11 cellular contexts compared by ENCODE assay signal in the genomic region with DNA sequence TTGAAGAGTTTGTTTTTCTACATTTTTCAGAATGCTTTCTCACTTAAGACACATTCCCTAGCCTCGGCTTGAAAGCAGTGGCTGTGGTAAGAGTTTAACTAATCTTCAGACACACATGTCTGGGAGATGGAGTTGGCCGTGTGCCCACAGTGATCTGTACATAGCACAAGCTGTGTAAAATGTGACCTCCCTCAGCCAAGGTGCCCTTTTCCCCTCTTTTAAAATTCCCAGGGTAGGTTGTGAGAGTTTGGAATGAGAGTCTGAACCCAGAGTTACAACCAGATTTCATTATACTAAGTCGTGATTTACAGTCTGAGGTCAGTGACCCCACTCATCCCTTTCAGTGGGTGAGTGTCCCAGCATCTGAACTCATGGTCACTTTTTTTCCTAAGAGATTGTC. TPM values are rescaled to one million over a fixed set of nuclear protein-coding genes. Genes with fewer than 3 reads are reported as not detected.
DNase-seq lines count a peak whose midpoint lies in the region; ATAC-seq and TF ChIP-seq lines count a peak whose summit lies in the region.
"Had no signal": no experiment of that assay in that cellular context is flagged by ENCODE, and none has a peak within 500 bp of the region (broad histone marks: within the 10 kb centered on the region; RNA-seq: fewer than 3 reads in every experiment).

No MANE protein-coding gene starts in this region.

- DNase-seq in activated CD4-positive, alpha-beta T cell treated with anti-CD3 and anti-CD28 coated beads for 36 hours, result no peak
- no peak for DNase-seq in activated CD4-positive, alpha-beta T cell treated with anti-CD3 and anti-CD28 coated beads for 1 hour
- DNase-seq in WTC11 (ENCODE audit: low spot score) (no peak), fibroblast of the aortic adventitia (ENCODE audit: low read depth) (peak; percentile 62), ovary (peak in 3 of 5 donors; percentile 21 to 42 (median 24)), NCI-H146 treated with DMSO at 0.1 percent for 48 hours (lab: John Stamatoyannopoulos, UW; ENCODE audit: unreplicated experiment) (no peak)
- no peak for DNase-seq in activated T-helper 2 cell treated with anti-CD3 and anti-CD28 coated beads, Interferon-gamma antibody, Interleukin-2, Interleukin-4, amounts not matched to agents 10 μg/mL and 5 μg/mL and 100 μg/mL, durations not matched to agents 14 hours and 24 hours and 36 hours (ENCODE audit: low spot score)
- DNase-seq: GM23248; naive thymus-derived CD8-positive, alpha-beta T cell; NCI-H187 treated with DMSO at 0.1 percent for 48 hours had no signal

- peaks cover 55% of the 10 kb centered on the region for H3K36me3 Mint-ChIP-seq in activated CD4-positive, alpha-beta T cell treated with anti-CD3 and anti-CD28 coated beads for 36 hours (ENCODE audit: low read depth)
- H3K36me3 Mint-ChIP-seq in WTC11, result peaks cover 22% of the 10 kb centered on the region
- H3K36me3 Mint-ChIP-seq in activated T-helper 2 cell treated with anti-CD3 and anti-CD28 coated beads, Interferon-gamma antibody, Interleukin-2, Interleukin-4, amounts not matched to agents 10 μg/mL and 5 μg/mL and 100 μg/mL, durations not matched to agents 14 hours and 24 hours and 36 hours (ENCODE audit: low read depth), result peaks cover 84% of the 10 kb centered on the region

- ATAC-seq in activated CD4-positive, alpha-beta T cell treated with anti-CD3 and anti-CD28 coated beads for 36 hours, result no peak
- ATAC-seq in WTC11 (no peak), GM18505 (IDR thresholded peaks at IDR 0.05; ENCODE audit: unreplicated experiment) (no peak)
- ATAC-seq: naive thymus-derived CD8-positive, alpha-beta T cell had no signal

- POLR2A ChIA-PET in activated CD4-positive, alpha-beta T cell treated with anti-CD3 and anti-CD28 coated beads for 36 hours (lab: Charles Lee), result no interaction called here
- POLR2A ChIA-PET in WTC11 (lab: Charles Lee), result no interaction called here

- H3K9me3 ChIP-seq in ovary, result no peaks in the 10 kb centered on the region

- no peak for TF ChIP-seq EP300 in ovary (IDR thresholded peaks at IDR 0.05)

- WGBS in ovary, 3 donors, result 21 to 23% (median 22%) methylated on average over 3 of the region's 3 CpGs

- TF ChIP-seq POLR2A in ovary (IDR thresholded peaks at IDR 0.05) (no peak), GM18505 (IDR thresholded peaks at IDR 0.05; ENCODE audit: borderline replicate concordance, extremely low read depth, insufficient read depth, insufficient read length) (no peak)

- peaks cover 22% of the 10 kb centered on the region for H3K4me1 Mint-ChIP-seq in activated CD4-positive, alpha-beta T cell treated with anti-CD3 and anti-CD28 coated beads for 36 hours
- peaks cover 20% of the 10 kb centered on the region for H3K4me1 Mint-ChIP-seq in WTC11
- peaks cover 32% of the 10 kb centered on the region for H3K4me1 Mint-ChIP-seq in activated T-helper 2 cell treated with anti-CD3 and anti-CD28 coated beads, Interferon-gamma antibody, Interleukin-2, Interleukin-4, amounts not matched to agents 10 μg/mL and 5 μg/mL and 100 μg/mL, durations not matched to agents 14 hours and 24 hours and 36 hours (ENCODE audit: low read depth)

- no peak overlapping the region for H3K4me3 Mint-ChIP-seq in activated CD4-positive, alpha-beta T cell treated with anti-CD3 and anti-CD28 coated beads for 36 hours
- no peak overlapping the region for H3K4me3 Mint-ChIP-seq in WTC11
- H3K4me3 Mint-ChIP-seq in activated T-helper 2 cell treated with anti-CD3 and anti-CD28 coated beads, Interferon-gamma antibody, Interleukin-2, Interleukin-4, amounts not matched to agents 10 μg/mL and 5 μg/mL and 100 μg/mL, durations not matched to agents 14 hours and 24 hours and 36 hours (ENCODE audit: low read depth), result no peak overlapping the region
- H3K4me3 Mint-ChIP-seq: naive thymus-derived CD8-positive, alpha-beta T cell had no signal

- H3K27ac ChIP-seq in ovary, result no peak overlapping the region
- H3K27ac ChIP-seq: GM23248 had no signal

- CTCF ChIA-PET in activated CD4-positive, alpha-beta T cell treated with anti-CD3 and anti-CD28 coated beads for 36 hours (lab: Charles Lee), result no interaction called here
- CTCF ChIA-PET in WTC11 (lab: Charles Lee), result interaction anchor here (0.5 kb wide), 1 partner anchor 83 kb away, joined by 3 read pairs; no protein-coding TSS in a partner anchor

- no peaks in the 10 kb centered on the region for H3K27me3 ChIP-seq in ovary

- H3K36me3 ChIP-seq in ovary, result no peaks in the 10 kb centered on the region

- no peak overlapping the region for H3K4me3 ChIP-seq in fibroblast of the aortic adventitia (ENCODE audit: low read depth, low read length)
- H3K4me3 ChIP-seq in ovary, result no peak overlapping the region
- H3K4me3 ChIP-seq: GM23248 had no signal

- no peaks in the 10 kb centered on the region for H3K9me3 Mint-ChIP-seq in activated CD4-positive, alpha-beta T cell treated with anti-CD3 and anti-CD28 coated beads for 36 hours (ENCODE audit: low read depth)
- H3K9me3 Mint-ChIP-seq in WTC11, result peaks cover 22% of the 10 kb centered on the region
- H3K9me3 Mint-ChIP-seq in activated T-helper 2 cell treated with anti-CD3 and anti-CD28 coated beads, Interferon-gamma antibody, Interleukin-2, Interleukin-4, amounts not matched to agents 10 μg/mL and 5 μg/mL and 100 μg/mL, durations not matched to agents 14 hours and 24 hours and 36 hours, result no peaks in the 10 kb centered on the region
- H3K9me3 Mint-ChIP-seq: naive thymus-derived CD8-positive, alpha-beta T cell had no signal

- H3K4me1 ChIP-seq in ovary (ENCODE audit: insufficient read depth), result no peaks in the 10 kb centered on the region

- peak overlapping the region; percentile 27 for H3K27ac Mint-ChIP-seq in activated CD4-positive, alpha-beta T cell treated with anti-CD3 and anti-CD28 coated beads for 36 hours
- H3K27ac Mint-ChIP-seq in WTC11, result peak overlapping the region; percentile 18; the same call in 1 of the 2 replicates
- H3K27ac Mint-ChIP-seq in activated T-helper 2 cell treated with anti-CD3 and anti-CD28 coated beads, Interferon-gamma antibody, Interleukin-2, Interleukin-4, amounts not matched to agents 10 μg/mL and 5 μg/mL and 100 μg/mL, durations not matched to agents 14 hours and 24 hours and 36 hours, result no peak overlapping the region

- TF ChIP-seq CTCF in WTC11 (IDR thresholded peaks at IDR 0.05) (no peak), fibroblast of the aortic adventitia (IDR thresholded peaks at IDR 0.05; ENCODE audit: insufficient read depth, low read length) (no peak), ovary (IDR thresholded peaks at IDR 0.05) (no peak)

- intact Hi-C loops in activated CD4-positive, alpha-beta T cell treated with anti-CD3 and anti-CD28 coated beads for 36 hours (cut with DNase I, micrococcal nuclease), result no loop called here
- intact Hi-C loops in ovary (cut with DNase I), result no loop called here
- intact Hi-C loops in activated T-helper 2 cell treated with anti-CD3 and anti-CD28 coated beads, Interferon-gamma antibody, Interleukin-2, Interleukin-4, amounts not matched to agents 10 μg/mL and 5 μg/mL and 100 μg/mL, durations not matched to agents 14 hours and 24 hours and 36 hours (cut with micrococcal nuclease), result loop anchor here (10.0 kb wide), 1 partner anchor 360 kb away; no protein-coding TSS in a partner anchor

- no peaks in the 10 kb centered on the region for H3K27me3 Mint-ChIP-seq in activated CD4-positive, alpha-beta T cell treated with anti-CD3 and anti-CD28 coated beads for 36 hours
- H3K27me3 Mint-ChIP-seq in WTC11 (ENCODE audit: low read depth), result no peaks in the 10 kb centered on the region
- H3K27me3 Mint-ChIP-seq in activated T-helper 2 cell treated with anti-CD3 and anti-CD28 coated beads, Interferon-gamma antibody, Interleukin-2, Interleukin-4, amounts not matched to agents 10 μg/mL and 5 μg/mL and 100 μg/mL, durations not matched to agents 14 hours and 24 hours and 36 hours (ENCODE audit: low read depth), result no peaks in the 10 kb centered on the region
- H3K27me3 Mint-ChIP-seq: naive thymus-derived CD8-positive, alpha-beta T cell had no signal

TF ChIP-seq in WTC11, 78 proteins besides CTCF, POLR2A, EP300 and RAD21 (continues in another document):
- TF ChIP-seq SMAD3 (CRISPR knock-in tag; IDR thresholded peaks at IDR 0.05; ENCODE audit: borderline replicate concordance) (no peak), SOX15 (CRISPR knock-in tag; IDR thresholded peaks at IDR 0.05) (no peak), ZNF396 (CRISPR knock-in tag; IDR thresholded peaks at IDR 0.05; ENCODE audit: borderline replicate concordance) (no peak), NFYB (CRISPR knock-in tag; conservative IDR thresholded peaks at IDR 0.05; ENCODE audit: low read depth) (no peak), EMX1 (CRISPR knock-in tag; IDR thresholded peaks at IDR 0.05) (no peak)
- TF ChIP-seq, protein P1, sequence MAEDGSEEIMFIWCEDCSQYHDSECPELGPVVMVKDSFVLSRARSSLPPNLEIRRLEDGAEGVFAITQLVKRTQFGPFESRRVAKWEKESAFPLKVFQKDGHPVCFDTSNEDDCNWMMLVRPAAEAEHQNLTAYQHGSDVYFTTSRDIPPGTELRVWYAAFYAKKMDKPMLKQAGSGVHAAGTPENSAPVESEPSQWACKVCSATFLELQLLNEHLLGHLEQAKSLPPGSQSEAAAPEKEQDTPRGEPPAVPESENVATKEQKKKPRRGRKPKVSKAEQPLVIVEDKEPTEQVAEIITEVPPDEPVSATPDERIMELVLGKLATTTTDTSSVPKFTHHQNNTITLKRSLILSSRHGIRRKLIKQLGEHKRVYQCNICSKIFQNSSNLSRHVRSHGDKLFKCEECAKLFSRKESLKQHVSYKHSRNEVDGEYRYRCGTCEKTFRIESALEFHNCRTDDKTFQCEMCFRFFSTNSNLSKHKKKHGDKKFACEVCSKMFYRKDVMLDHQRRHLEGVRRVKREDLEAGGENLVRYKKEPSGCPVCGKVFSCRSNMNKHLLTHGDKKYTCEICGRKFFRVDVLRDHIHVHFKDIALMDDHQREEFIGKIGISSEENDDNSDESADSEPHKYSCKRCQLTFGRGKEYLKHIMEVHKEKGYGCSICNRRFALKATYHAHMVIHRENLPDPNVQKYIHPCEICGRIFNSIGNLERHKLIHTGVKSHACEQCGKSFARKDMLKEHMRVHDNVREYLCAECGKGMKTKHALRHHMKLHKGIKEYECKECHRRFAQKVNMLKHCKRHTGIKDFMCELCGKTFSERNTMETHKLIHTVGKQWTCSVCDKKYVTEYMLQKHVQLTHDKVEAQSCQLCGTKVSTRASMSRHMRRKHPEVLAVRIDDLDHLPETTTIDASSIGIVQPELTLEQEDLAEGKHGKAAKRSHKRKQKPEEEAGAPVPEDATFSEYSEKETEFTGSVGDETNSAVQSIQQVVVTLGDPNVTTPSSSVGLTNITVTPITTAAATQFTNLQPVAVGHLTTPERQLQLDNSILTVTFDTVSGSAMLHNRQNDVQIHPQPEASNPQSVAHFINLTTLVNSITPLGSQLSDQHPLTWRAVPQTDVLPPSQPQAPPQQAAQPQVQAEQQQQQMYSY (CRISPR knock-in tag; IDR thresholded peaks at IDR 0.05), result no peak

RNA-seq across cellular contexts. Expression of a gene that starts 59.5 kb away (rescaled TPM):
- total RNA-seq in activated CD4-positive, alpha-beta T cell treated with anti-CD3 and anti-CD28 coated beads for 36 hours, result 1 to 10 TPM; 1.8 to 2.9 TPM
- total RNA-seq in WTC11 (2021) (24.8 to 26.1 TPM (median 25.1 TPM) in 3 replicates), fibroblast of the aortic adventitia (ENCODE audit: low replicate concordance) (17.6 and 22.5 TPM in 2 replicates), ovary (10 to 100 TPM; 17.3 to 32.7 (median 26.3) TPM)
- polyA plus RNA-seq in ovary, result 10 to 100 TPM; 23.6 to 46.1 TPM
- total RNA-seq in activated T-helper 2 cell treated with anti-CD3 and anti-CD28 coated beads, Interferon-gamma antibody, Interleukin-2, Interleukin-4, amounts not matched to agents 10 μg/mL and 5 μg/mL and 100 μg/mL, durations not matched to agents 14 hours and 24 hours and 36 hours, result 3.6 and 4.9 TPM in 2 replicates

Comparison
In these comparisons a context has a peak if more than half of its experiments do, and no peak if none do; other contexts are left out.
1. DNase-seq: peak in fibroblast of the aortic adventitia (single experiment) and ovary (3 of 5); none in activated CD4-positive, alpha-beta T cell treated with anti-CD3 and anti-CD28 coated beads for 36 hours (single experiment), activated CD4-positive, alpha-beta T cell treated with anti-CD3 and anti-CD28 coated beads for 1 hour (single experiment), WTC11 (single experiment), activated T-helper 2 cell treated with anti-CD3 and anti-CD28 coated beads, Interferon-gamma antibody, Interleukin-2, Interleukin-4, amounts not matched to agents 10 μg/mL and 5 μg/mL and 100 μg/mL, durations not matched to agents 14 hours and 24 hours and 36 hours (single experiment) and NCI-H146 treated with DMSO at 0.1 percent for 48 hours (single experiment).